In genomic region chr5:87002485-87002884, GRCh38 we compare ENCODE assay signal across 16 cellular contexts.
"Had no signal": no experiment of that assay in that cellular context is flagged by ENCODE, and none has a peak within 500 bp of the region (broad histone marks: within the 10 kb centered on the region; RNA-seq: fewer than 3 reads in every experiment).

No MANE protein-coding gene starts in this region.

- H3K4me1 ChIP-seq: adrenal gland, psoas muscle had no signal

- DNase-seq: activated B cell treated with CpG ODN at 0.5 μM for 24 hours; activated CD4-positive, alpha-beta T cell treated with anti-CD3 and anti-CD28 coated beads, Interleukin-2, amount 50 U/mL, for 1 hour; activated naive CD4-positive, alpha-beta T cell treated with anti-CD3 and anti-CD28 coated beads, Interleukin-2, amount 50 U/mL, for 16 hours; adrenal gland; central memory CD4-positive, alpha-beta T cell; endodermal cell; mammary epithelial cell; nephron progenitor cell; psoas muscle; SK-N-SH; stimulated activated CD4-positive, alpha-beta T cell treated with anti-CD3 and anti-CD28 coated beads, Interleukin-4, amount 100 ng/mL, for 4 hours; stimulated activated naive CD8-positive, alpha-beta T cell treated with anti-CD3 and anti-CD28 coated beads, Interleukin-15, amount 100 ng/mL, for 72 hours; T-helper 1 cell had no signal

- ATAC-seq: esophagus mucosa; psoas muscle; stimulated activated naive CD8-positive, alpha-beta T cell treated with anti-CD3 and anti-CD28 coated beads, Interleukin-15, amount 100 ng/mL, for 72 hours had no signal

- H3K27me3 ChIP-seq: adrenal gland had no signal

- H3K27ac ChIP-seq: psoas muscle, thoracic aorta had no signal

- H3K4me3 ChIP-seq: adrenal gland, psoas muscle, skin epidermis, thoracic aorta had no signal

- H3K9me3 ChIP-seq: adrenal gland, psoas muscle, SK-N-SH, thoracic aorta had no signal

- H3K36me3 ChIP-seq: adrenal gland, thoracic aorta had no signal
